8 cellular contexts compared by ENCODE assay signal in genomic region chr2:149561309-149561926, GRCh38. TPM values are rescaled to one million over a fixed set of nuclear protein-coding genes. Genes with fewer than 3 reads are reported as not detected.
DNase-seq lines count a peak whose midpoint lies in the region; ATAC-seq, FAIRE-seq and TF ChIP-seq lines count a peak whose summit lies in the region.

No MANE protein-coding gene starts in this region.

- no peaks in the 10 kb centered on the region for H3K79me2 ChIP-seq in K562 (ENCODE audit: control insufficient read depth, insufficient read depth, low read length)

- no peaks in the 10 kb centered on the region for H3K4me1 ChIP-seq in K562 (replicated peaks in 1 of 2; ENCODE audit: control insufficient read depth in 2 of 2, insufficient read depth in 2 of 2, low read length in 2 of 2)

- no peak overlapping the region for H3K4me3 ChIP-seq in K562

- TF ChIP-seq RAD21 in K562 (CRISPR knock-in tag; conservative IDR thresholded peaks at IDR 0.05 in 1 of 2, IDR thresholded peaks at IDR 0.05 in 1 of 2): peak; percentile 85

- TF ChIP-seq CTCF in AG09319 (IDR thresholded peaks at IDR 0.05; ENCODE audit: low read depth, low read length): peak; percentile 71
- peak; percentile 72 for TF ChIP-seq CTCF in GM10248 (IDR thresholded peaks at IDR 0.05; ENCODE audit: control extremely low read depth, extremely low read depth, low read depth, missing control alignments)
- peak; percentile 67 to 95 (median 72); a peak in 4 of 6 replicates for TF ChIP-seq CTCF in K562 (IDR thresholded peaks at IDR 0.05 in 2 of 3, conservative IDR thresholded peaks at IDR 0.05 in 1 of 3; ENCODE audit: insufficient read depth in 2 of 3, low read depth in 1 of 3, low read length in 3 of 3)

- no peak overlapping the region for H3K9ac ChIP-seq in K562 (ENCODE audit: insufficient read depth in 1 of 2, low read depth in 2 of 2, low read length in 2 of 2)

- POLR2A ChIA-PET in GM10248 (lab: Yijun Ruan, JAX) (no interaction called here), K562 (lab: Yijun Ruan, JAX) (interaction anchor here (0.7 kb wide), 1 partner anchor 24 kb away, joined by 3 read pairs; no protein-coding TSS in a partner anchor)

- no peak overlapping the region for H2AFZ ChIP-seq in K562 (ENCODE audit: low read depth, low read length)

- H3K36me3 ChIP-seq in K562 (ENCODE audit: control insufficient read depth, insufficient read depth, low read length): peaks cover 4% of the 10 kb centered on the region; the same call in 1 of the 3 replicates

- no TSS peak for BruUV-seq in K562 (replicated peaks; lab: Mats Ljungman, UMichigan)

- no peak overlapping the region for H3K4me2 ChIP-seq in K562 (ENCODE audit: insufficient read depth, low read length)

- H4K20me1 ChIP-seq in K562 (replicated peaks; ENCODE audit: control insufficient read depth, insufficient read depth, low read length): no peaks in the 10 kb centered on the region

- H3K27ac ChIP-seq in K562 (ENCODE audit: extremely low read depth, low read depth, low read length): no peak overlapping the region

- H3K9me3 ChIP-seq in K562 (replicated peaks; ENCODE audit: control insufficient read depth, insufficient read depth, low read depth, low read length): no peaks in the 10 kb centered on the region

- ATAC-seq in K562 (peak; percentile 32; the same call in 2 of the 3 replicates), left lobe of liver (peak; percentile 84), HG02763 (IDR thresholded peaks at IDR 0.05; ENCODE audit: unreplicated experiment) (no peak), GM18867 (IDR thresholded peaks at IDR 0.05; ENCODE audit: unreplicated experiment) (no peak), GM19467 (IDR thresholded peaks at IDR 0.05; ENCODE audit: unreplicated experiment) (no peak)

- intact Hi-C loops in K562 (cut with micrococcal nuclease): loop anchor here (1.0 to 10.0 kb wide), 5 partner anchors 247 to 917 kb away; partner anchors contain the start of gene EPC2

- in situ Hi-C loops in K562 (cut with MboI): loop anchor here (5.0 to 25.0 kb wide), 2 partner anchors 544 to 899 kb away; no protein-coding TSS in a partner anchor

- no peak for TF ChIP-seq POLR2A in K562 (conservative IDR thresholded peaks at IDR 0.05)

- peak; percentile 72 for FAIRE-seq in K562 (lab: Jason Lieb, UNC)

- DNase-seq in AG09319 (ENCODE audit: extremely low read depth, low read depth): no peak
- DNase-seq in GM10248 (ENCODE audit: extremely low spot score): peak; percentile 22
- peak; percentile 67 for DNase-seq in NCI-H1694 (lab: John Stamatoyannopoulos, UW)
- DNase-seq in K562 (ENCODE audit: extremely low read depth in 1 of 4, low spot score in 3 of 4): peak; percentile 30 to 56 (median 44)
- DNase-seq in left lobe of liver (ENCODE audit: low spot score): no peak

- no peaks in the 10 kb centered on the region for H3K9me1 ChIP-seq in K562 (ENCODE audit: control insufficient read depth, insufficient read depth, low read length)

- CTCF ChIA-PET in GM10248 (lab: Yijun Ruan, JAX): interaction anchor here (0.7 to 5.3 kb wide), 28 partner anchors 9 to 1677 kb away, joined by 3 to 125 read pairs (median 3); partner anchors contain the start of genes LYPD6B and MMADHC
- CTCF ChIA-PET in K562 (lab: Yijun Ruan, JAX; ENCODE audit: low intra/inter-chr PET ratio): interaction anchor here (0.9 to 3.2 kb wide), 4 partner anchors 10 to 544 kb away, joined by 3 to 24 read pairs (median 5); no protein-coding TSS in a partner anchor

- no peak for TF ChIP-seq EP300 in K562 (IDR thresholded peaks at IDR 0.05; ENCODE audit: low read length)

- peaks cover 0 to 5% of the 10 kb centered on the region in 2 experiments; a peak in 1 of 5 replicates for H3K27me3 ChIP-seq in K562 (ENCODE audit: control insufficient read depth in 2 of 2, insufficient read depth in 2 of 2, low read length in 2 of 2)

TF ChIP-seq in K562, 482 proteins besides CTCF, POLR2A, EP300 and RAD21 (continues in another document):
- TF ChIP-seq SAP30 (IDR thresholded peaks at IDR 0.05; ENCODE audit: borderline replicate concordance, insufficient read depth, low read depth, low read length, poor library complexity, severe bottlenecking) (no peak), ZSCAN29 (IDR thresholded peaks at IDR 0.05) (no peak), HNRNPUL1 (IDR thresholded peaks at IDR 0.05; ENCODE audit: low read length) (no peak), PTRF (tag; IDR thresholded peaks at IDR 0.05) (no peak), XRCC4 (IDR thresholded peaks at IDR 0.05; ENCODE audit: extremely low read depth, insufficient read depth, insufficient read length) (no peak), RBM22 (IDR thresholded peaks at IDR 0.05; ENCODE audit: low read depth, low read length, poor library complexity, severe bottlenecking) (no peak), ZBTB7A (IDR thresholded peaks at IDR 0.05; ENCODE audit: borderline replicate concordance, control insufficient read depth, low read depth, low read length) (no peak), KDM2B (CRISPR knock-in tag; IDR thresholded peaks at IDR 0.05) (no peak)
- TF ChIP-seq, protein P1, sequence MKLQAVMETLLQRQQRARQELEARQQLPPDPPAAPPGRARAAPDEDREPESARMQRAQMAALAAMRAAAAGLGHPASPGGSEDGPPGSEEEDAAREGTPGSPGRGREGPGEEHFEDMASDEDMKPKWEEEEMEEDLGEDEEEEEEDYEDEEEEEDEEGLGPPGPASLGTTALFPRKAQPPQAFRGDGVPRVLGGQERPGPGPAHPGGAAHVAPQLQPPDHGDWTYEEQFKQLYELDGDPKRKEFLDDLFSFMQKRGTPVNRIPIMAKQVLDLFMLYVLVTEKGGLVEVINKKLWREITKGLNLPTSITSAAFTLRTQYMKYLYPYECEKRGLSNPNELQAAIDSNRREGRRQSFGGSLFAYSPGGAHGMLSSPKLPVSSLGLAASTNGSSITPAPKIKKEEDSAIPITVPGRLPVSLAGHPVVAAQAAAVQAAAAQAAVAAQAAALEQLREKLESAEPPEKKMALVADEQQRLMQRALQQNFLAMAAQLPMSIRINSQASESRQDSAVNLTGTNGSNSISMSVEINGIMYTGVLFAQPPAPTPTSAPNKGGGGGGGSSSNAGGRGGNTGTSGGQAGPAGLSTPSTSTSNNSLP (IDR thresholded peaks at IDR 0.05; ENCODE audit: borderline replicate concordance, low read depth, low read length): no peak

RNA-seq across cellular contexts. Expression of gene MMADHC, which starts 26.2 kb away (rescaled TPM):
- total RNA-seq in K562 (2011; cell fraction: chromatin; rRNA removed; ENCODE audit: low replicate concordance): 40.5 and 87.9 TPM in 2 replicates
- total RNA-seq in K562 (2011; cell fraction: nucleolus; rRNA removed): 30.2 and 36.1 TPM in 2 replicates
- total RNA-seq in K562 (2011; cell fraction: nucleoplasm; rRNA removed): 71.1 and 78.1 TPM in 2 replicates
- total RNA-seq in K562 (2014; rRNA removed): 158 and 187 TPM in 2 replicates
- 393 and 449 TPM in 2 replicates for total RNA-seq in K562 (2014; rRNA removed; fragmentation: Illumina TruSeq; extraction: Trizol)
- total RNA-seq in K562 (2015; rRNA removed; fragmentation: Illumina TruSeq; extraction: Trizol): 258 and 284 TPM in 2 replicates
- 237 and 256 TPM in 2 replicates for total RNA-seq in K562 (2021)
- 175 and 270 TPM in 2 replicates for polyA plus RNA-seq in K562 (2011; rRNA removed)
- polyA plus RNA-seq in K562 (2011; cell fraction: cytosol; rRNA removed): 61.6 and 110 TPM in 2 replicates
- 33.5 and 55.7 TPM in 2 replicates for polyA plus RNA-seq in K562 (2011; cell fraction: nucleus; rRNA removed)
- polyA plus RNA-seq in K562 (2012): 228 and 267 TPM in 2 replicates
- 271 and 289 TPM in 2 replicates for polyA plus RNA-seq in K562 (2014; fragmentation: Illumina TruSeq; extraction: Trizol)
- 100 to 1,000 TPM; 729 to 850 TPM for polyA plus RNA-seq in K562 (2014; fragmentation: Nextera tagmentation; extraction: Ambion mirVana)
- polyA plus RNA-seq in K562 (2014; rRNA removed): 202 and 223 TPM in 2 replicates
- 309 and 346 TPM in 2 replicates for polyA minus RNA-seq in K562 (2011; rRNA and poly(A)+ RNA removed)
- 79.4 and 123 TPM in 2 replicates for polyA minus RNA-seq in K562 (2011; cell fraction: cytosol; rRNA and poly(A)+ RNA removed)
- 48.5 and 95.6 TPM in 2 replicates for polyA minus RNA-seq in K562 (2011; cell fraction: nucleus; rRNA and poly(A)+ RNA removed)
- total RNA-seq in left lobe of liver: 67.1 TPM

Comparison
In these comparisons a context has a peak if more than half of its experiments do, and no peak if none do; other contexts are left out.
1. DNase-seq: peak in GM10248 (single experiment), NCI-H1694 (single experiment) and K562 (4 of 4); none in AG09319 (single experiment) and left lobe of liver (single experiment).
2. ATAC-seq: peak in K562 (single experiment) and left lobe of liver (single experiment); none in HG02763 (single experiment), GM18867 (single experiment) and GM19467 (single experiment).
3. Peak in every context shown above with its lines, with median percentiles within 50 percentile points of each other: CTCF ChIP-seq.